ENCODE assay signal across 9 cellular contexts in genomic region chr1:91804546-91805023, GRCh38.
DNase-seq lines count a peak whose midpoint lies in the region; ATAC-seq and TF ChIP-seq lines count a peak whose summit lies in the region.
"Had no signal": no experiment of that assay in that cellular context is flagged by ENCODE, and none has a peak within 500 bp of the region (broad histone marks: within the 10 kb centered on the region; RNA-seq: fewer than 3 reads in every experiment).

No MANE protein-coding gene starts in this region.

- peak overlapping the region; percentile 11; the same call in 1 of the 2 replicates for H3K27ac ChIP-seq in Panc1 (ENCODE audit: low read length)
- peak overlapping the region; percentile 16 to 17 for H3K27ac ChIP-seq in ovary
- H3K27ac ChIP-seq in urinary bladder (ENCODE audit: low read depth) = peak overlapping the region; percentile 83
- H3K27ac ChIP-seq: HL-60 had no signal

- H3K9me3 ChIP-seq in Panc1 (ENCODE audit: control insufficient read depth, insufficient read depth, low read depth, low read length) (no peaks in the 10 kb centered on the region), ovary (no peaks in the 10 kb centered on the region)

- DNase-seq in Panc1 (ENCODE audit: low read depth, low spot score) (no peak), ovary (no peak), AG08395 (ENCODE audit: low spot score) (no peak), dermis blood vessel endothelial cell (no peak), NCI-H187 treated with DMSO at 0.1 percent for 48 hours (lab: John Stamatoyannopoulos, UW) (no peak)
- DNase-seq in activated naive CD4-positive, alpha-beta T cell treated with anti-CD3 and anti-CD28 coated beads, Interleukin-2, amount 10 ng/mL, durations not matched to agents 7 days and 5 days = peak; percentile 91

- H3K9me3 Mint-ChIP-seq in activated naive CD4-positive, alpha-beta T cell treated with anti-CD3 and anti-CD28 coated beads, Interleukin-2, amount 10 ng/mL, durations not matched to agents 7 days and 5 days = no peaks in the 10 kb centered on the region

- peaks cover 77% of the 10 kb centered on the region for H3K4me1 Mint-ChIP-seq in activated naive CD4-positive, alpha-beta T cell treated with anti-CD3 and anti-CD28 coated beads, Interleukin-2, amount 10 ng/mL, durations not matched to agents 7 days and 5 days

- H3K4me1 ChIP-seq in Panc1 (ENCODE audit: control insufficient read depth, insufficient read depth, low read length) (peaks cover 11% of the 10 kb centered on the region; the same call in 1 of the 2 replicates), ovary (ENCODE audit: insufficient read depth) (peaks cover 33% of the 10 kb centered on the region), urinary bladder (ENCODE audit: insufficient read depth) (peaks cover 2% of the 10 kb centered on the region)

- no TSS peak for BruUV-seq in Panc1 (replicated peaks; lab: Mats Ljungman, UMichigan)

- TF ChIP-seq POLR2A in ovary (IDR thresholded peaks at IDR 0.05) = no peak

- H3K4me3 ChIP-seq in Panc1 (ENCODE audit: low read depth in 2 of 2, low read length in 2 of 2) (no peak overlapping the region), ovary (no peak overlapping the region), urinary bladder (ENCODE audit: low read depth, low read length) (no peak overlapping the region)

- POLR2A ChIA-PET in Panc1 (lab: Charles Lee) = no interaction called here

- H3K27ac Mint-ChIP-seq in activated naive CD4-positive, alpha-beta T cell treated with anti-CD3 and anti-CD28 coated beads, Interleukin-2, amount 10 ng/mL, durations not matched to agents 7 days and 5 days = peak overlapping the region; percentile 96

- TF ChIP-seq CTCF in Panc1 (IDR thresholded peaks at IDR 0.05) (no peak), ovary (IDR thresholded peaks at IDR 0.05) (no peak)

- intact Hi-C loops in Panc1 (cut with micrococcal nuclease; ENCODE audit: unreplicated experiment) (no loop called here), ovary (cut with DNase I) (no loop called here)

- H3K36me3 ChIP-seq in Panc1 (ENCODE audit: control insufficient read depth, insufficient read depth, low read length) (no peaks in the 10 kb centered on the region), ovary (no peaks in the 10 kb centered on the region), urinary bladder (ENCODE audit: insufficient read depth) (no peaks in the 10 kb centered on the region)

- peak overlapping the region; percentile 66 for H3K4me3 Mint-ChIP-seq in activated naive CD4-positive, alpha-beta T cell treated with anti-CD3 and anti-CD28 coated beads, Interleukin-2, amount 10 ng/mL, durations not matched to agents 7 days and 5 days

- in situ Hi-C loops in Panc1 (cut with HindIII; ENCODE audit: low pct_unique_long_range_greater_than_20kb, low sequenced_read_pairs) = no loop called here

- CTCF ChIA-PET in Panc1 (lab: Charles Lee) = no interaction called here
- CTCF ChIA-PET in activated naive CD4-positive, alpha-beta T cell treated with anti-CD3 and anti-CD28 coated beads, Interleukin-2, amount 10 ng/mL, durations not matched to agents 7 days and 5 days (lab: Charles Lee) = interaction anchor here (0.6 to 1.4 kb wide), 11 partner anchors 9 to 303 kb away, joined by 3 to 7 read pairs (median 3); partner anchors contain the start of gene TGFBR3

- ATAC-seq in GM19397 (IDR thresholded peaks at IDR 0.05; ENCODE audit: unreplicated experiment) (peak; percentile 13), Panc1 (no peak)

- WGBS in ovary, 3 donors = 87 to 90% (median 89%) methylated on average over 13 of the region's 13 CpGs
- 78% methylated on average over 13 of the region's 13 CpGs for WGBS in urinary bladder

- no peaks in the 10 kb centered on the region for H3K27me3 Mint-ChIP-seq in activated naive CD4-positive, alpha-beta T cell treated with anti-CD3 and anti-CD28 coated beads, Interleukin-2, amount 10 ng/mL, durations not matched to agents 7 days and 5 days

- no peak for TF ChIP-seq EP300 in ovary (IDR thresholded peaks at IDR 0.05)

- H3K27me3 ChIP-seq in Panc1 (ENCODE audit: control insufficient read depth, insufficient read depth, low read length) (no peaks in the 10 kb centered on the region), ovary (no peaks in the 10 kb centered on the region)

- H3K36me3 Mint-ChIP-seq in activated naive CD4-positive, alpha-beta T cell treated with anti-CD3 and anti-CD28 coated beads, Interleukin-2, amount 10 ng/mL, durations not matched to agents 7 days and 5 days = peaks cover 10% of the 10 kb centered on the region

Comparison
In these comparisons a context has a peak if more than half of its experiments do, and no peak if none do; other contexts are left out.
1. H3K27ac ChIP-seq: peak in every context shown above with its lines; median percentile 83 in urinary bladder; 16 in ovary; 11 in Panc1.